7 cellular contexts compared by ENCODE assay signal in the genomic region with DNA sequence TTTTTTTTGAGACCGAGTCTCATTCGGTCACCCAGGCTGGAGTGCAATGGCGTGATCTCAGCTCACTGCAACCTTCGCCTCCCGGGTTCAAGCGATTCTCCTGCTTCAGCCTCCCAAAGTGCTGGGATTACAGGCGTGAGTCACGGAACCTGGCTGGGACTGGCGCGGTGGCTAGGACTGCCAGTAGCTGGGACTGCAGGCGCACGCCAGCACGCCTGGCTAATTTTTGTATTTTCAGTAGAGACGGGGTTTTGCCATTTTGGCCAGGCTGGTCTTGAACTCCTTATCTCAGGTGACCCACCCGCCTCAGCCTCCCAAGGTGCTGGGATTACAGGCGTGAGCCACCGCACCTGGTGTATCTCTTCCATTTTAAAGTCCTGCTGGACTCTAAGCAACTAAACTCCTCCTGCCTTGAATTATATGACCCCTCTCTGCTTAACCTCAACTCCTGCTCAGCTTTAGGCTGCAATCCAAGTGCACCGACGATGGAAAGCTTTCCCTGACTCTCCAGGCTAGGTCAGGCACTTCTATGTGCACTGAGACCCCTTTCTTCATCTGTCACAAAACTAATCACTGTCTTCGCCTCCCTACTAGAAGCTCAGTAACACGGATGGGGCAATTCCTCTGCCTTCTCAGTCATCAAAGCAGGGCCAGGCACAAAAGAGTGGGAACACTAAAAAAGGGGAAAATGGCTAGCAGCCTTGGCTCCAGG.
DNase-seq lines count a peak whose midpoint lies in the region; ATAC-seq, FAIRE-seq and TF ChIP-seq lines count a peak whose summit lies in the region.
"Not testable (repeated sequence)": the region's sequence is repeated elsewhere in the genome, so short reads cannot be mapped to it uniquely, and the experiment has no call there.

No MANE protein-coding gene starts in this region.

- CTCF ChIA-PET in Calu3 (lab: Charles Lee); HEK293T (lab: Yijun Ruan, JAX); activated CD4-positive, alpha-beta T cell treated with anti-CD3 and anti-CD28 coated beads for 36 hours (lab: Charles Lee); K562 (lab: Yijun Ruan, JAX; ENCODE audit: low intra/inter-chr PET ratio): not testable (repeated sequence)

- H4K20me1 ChIP-seq in K562 (replicated peaks; ENCODE audit: control insufficient read depth, insufficient read depth, low read length), result not testable (repeated sequence)

- peak overlapping the region; percentile 68 for H3K27ac Mint-ChIP-seq in Calu3 (ENCODE audit: unreplicated experiment)
- H3K27ac Mint-ChIP-seq in activated CD4-positive, alpha-beta T cell treated with anti-CD3 and anti-CD28 coated beads for 36 hours, result peak overlapping the region; percentile 31
- peak overlapping the region; percentile 58 for H3K27ac Mint-ChIP-seq in activated T-helper 17 cell treated with anti-CD3 and anti-CD28 coated beads, Interleukin-2, amount 50 U/mL, for 72 hours

- FAIRE-seq in K562 (lab: Jason Lieb, UNC), result not testable (repeated sequence)

- peak; percentile 59; the same call in 1 of the 2 replicates for TF ChIP-seq POLR2A in K562 (conservative IDR thresholded peaks at IDR 0.05)

- H3K4me1 ChIP-seq in K562 (replicated peaks in 1 of 2; ENCODE audit: control insufficient read depth in 2 of 2, insufficient read depth in 2 of 2, low read length in 2 of 2); cardiac muscle cell (ENCODE audit: low read depth); psoas muscle: not testable (repeated sequence)

- H3K9me3 Mint-ChIP-seq in Calu3 (ENCODE audit: low read depth, unreplicated experiment); activated CD4-positive, alpha-beta T cell treated with anti-CD3 and anti-CD28 coated beads for 36 hours (ENCODE audit: low read depth); activated T-helper 17 cell treated with anti-CD3 and anti-CD28 coated beads, Interleukin-2, amount 50 U/mL, for 72 hours: not testable (repeated sequence)

- not testable (repeated sequence) for H3K9ac ChIP-seq in K562 (ENCODE audit: insufficient read depth in 1 of 2, low read depth in 2 of 2, low read length in 2 of 2)

- not testable (repeated sequence) for H3K79me2 ChIP-seq in K562 (ENCODE audit: control insufficient read depth, insufficient read depth, low read length)

- TF ChIP-seq EP300 in K562 (IDR thresholded peaks at IDR 0.05; ENCODE audit: low read length), result not testable (repeated sequence)

- not testable (repeated sequence) for TF ChIP-seq CTCF in Calu3 (IDR thresholded peaks at IDR 0.05; ENCODE audit: unreplicated experiment); K562 (IDR thresholded peaks at IDR 0.05 in 2 of 3, conservative IDR thresholded peaks at IDR 0.05 in 1 of 3; ENCODE audit: insufficient read depth in 2 of 3, low read depth in 1 of 3, low read length in 3 of 3); cardiac muscle cell (IDR thresholded peaks at IDR 0.05; ENCODE audit: low read depth, low read length); psoas muscle (IDR thresholded peaks at IDR 0.05)

- H3K9me3 ChIP-seq in K562 (replicated peaks; ENCODE audit: control insufficient read depth, insufficient read depth, low read depth, low read length); cardiac muscle cell (ENCODE audit: low read depth); psoas muscle: not testable (repeated sequence)

- not testable (repeated sequence) for ATAC-seq in activated CD4-positive, alpha-beta T cell treated with anti-CD3 and anti-CD28 coated beads for 36 hours; activated T-helper 17 cell treated with anti-CD3 and anti-CD28 coated beads, Interleukin-2, amount 50 U/mL, for 72 hours (replicated peaks)
- ATAC-seq in K562, result peak; percentile 56
- ATAC-seq in psoas muscle, result peak in 3 of 4 donors; percentile 38 to 50 (median 46)

- POLR2A ChIA-PET in HEK293T (lab: Yijun Ruan, JAX); activated CD4-positive, alpha-beta T cell treated with anti-CD3 and anti-CD28 coated beads for 36 hours (lab: Charles Lee): not testable (repeated sequence)
- POLR2A ChIA-PET in K562 (lab: Yijun Ruan, JAX), result interaction anchor here (1.4 kb wide), 1 partner anchor 109 kb away, joined by 4 read pairs; a partner anchor contains a TSS

- not testable (repeated sequence) for H3K27me3 Mint-ChIP-seq in Calu3 (ENCODE audit: unreplicated experiment); activated CD4-positive, alpha-beta T cell treated with anti-CD3 and anti-CD28 coated beads for 36 hours; activated T-helper 17 cell treated with anti-CD3 and anti-CD28 coated beads, Interleukin-2, amount 50 U/mL, for 72 hours

- in situ Hi-C loops in K562 (cut with MboI), result not testable (repeated sequence)

- H3K4me3 ChIP-seq in K562, cardiac muscle cell, psoas muscle: not testable (repeated sequence)

- H3K27me3 ChIP-seq in K562 (ENCODE audit: control insufficient read depth in 2 of 2, insufficient read depth in 2 of 2, low read length in 2 of 2); cardiac muscle cell; psoas muscle (ENCODE audit: insufficient read depth in 3 of 3, low read length in 2 of 3): not testable (repeated sequence)

- H3K27ac ChIP-seq in K562 (ENCODE audit: extremely low read depth, low read depth, low read length); psoas muscle: not testable (repeated sequence)
- H3K27ac ChIP-seq in cardiac muscle cell, result peak overlapping the region; percentile 71

- H3K4me2 ChIP-seq in K562 (ENCODE audit: insufficient read depth, low read length), result not testable (repeated sequence)

- H3K36me3 Mint-ChIP-seq in Calu3 (ENCODE audit: insufficient read depth, unreplicated experiment), result peaks cover 57% of the 10 kb centered on the region
- H3K36me3 Mint-ChIP-seq in activated CD4-positive, alpha-beta T cell treated with anti-CD3 and anti-CD28 coated beads for 36 hours (ENCODE audit: low read depth), result peaks cover 32% of the 10 kb centered on the region
- peaks cover 39% of the 10 kb centered on the region for H3K36me3 Mint-ChIP-seq in activated T-helper 17 cell treated with anti-CD3 and anti-CD28 coated beads, Interleukin-2, amount 50 U/mL, for 72 hours (ENCODE audit: low read depth)

- DNase-seq in Calu3; activated CD4-positive, alpha-beta T cell treated with anti-CD3 and anti-CD28 coated beads for 36 hours; cardiac muscle cell (ENCODE audit: low read depth in 1 of 2, low spot score in 1 of 2); psoas muscle: not testable (repeated sequence)
- DNase-seq in HEK293T (ENCODE audit: extremely low spot score) (peak; percentile 3), K562 (ENCODE audit: extremely low read depth in 1 of 4, low spot score in 3 of 4) (peak in 2 of 4 experiments; percentile 3)

- H3K36me3 ChIP-seq in K562 (ENCODE audit: control insufficient read depth, insufficient read depth, low read length) (peaks cover 34% of the 10 kb centered on the region), cardiac muscle cell (peaks cover 17% of the 10 kb centered on the region), psoas muscle (ENCODE audit: insufficient read depth in 1 of 2, low read depth in 1 of 2) (peaks cover 8 to 43% of the 10 kb centered on the region in 2 donors)

- not testable (repeated sequence) for H3K9me1 ChIP-seq in K562 (ENCODE audit: control insufficient read depth, insufficient read depth, low read length)

- 53% methylated on average over 15 of the region's 21 CpGs for whole genome bisulfite sequencing in K562 (ENCODE audit: insufficient coverage, low coverage, missing lambda C conversion rate)
- WGBS in psoas muscle, 3 donors, result 77 to 78% (median 78%) methylated on average over 16 to 21 of the region's 21 CpGs

- not testable (repeated sequence) for H3K4me1 Mint-ChIP-seq in Calu3 (ENCODE audit: low read depth, unreplicated experiment); activated CD4-positive, alpha-beta T cell treated with anti-CD3 and anti-CD28 coated beads for 36 hours; activated T-helper 17 cell treated with anti-CD3 and anti-CD28 coated beads, Interleukin-2, amount 50 U/mL, for 72 hours

- TF ChIP-seq RAD21 in K562 (CRISPR knock-in tag; conservative IDR thresholded peaks at IDR 0.05 in 1 of 2, IDR thresholded peaks at IDR 0.05 in 1 of 2), result not testable (repeated sequence)

- H2AFZ ChIP-seq in K562 (ENCODE audit: low read depth, low read length), result not testable (repeated sequence)

- BruUV-seq in Calu3 (replicated peaks; lab: Mats Ljungman, UMichigan); K562 (replicated peaks; lab: Mats Ljungman, UMichigan): not testable (repeated sequence)

- H3K4me3 Mint-ChIP-seq in Calu3 (ENCODE audit: low read depth, unreplicated experiment); activated CD4-positive, alpha-beta T cell treated with anti-CD3 and anti-CD28 coated beads for 36 hours; activated T-helper 17 cell treated with anti-CD3 and anti-CD28 coated beads, Interleukin-2, amount 50 U/mL, for 72 hours: not testable (repeated sequence)

- intact Hi-C loops in Calu3 (cut with micrococcal nuclease; ENCODE audit: unreplicated experiment); K562 (cut with micrococcal nuclease); psoas muscle (cut with DNase I): not testable (repeated sequence)
- intact Hi-C loops in activated CD4-positive, alpha-beta T cell treated with anti-CD3 and anti-CD28 coated beads for 36 hours (cut with DNase I, micrococcal nuclease), result loop anchor here in 1 of 2 experiments (5.0 kb wide), 1 partner anchor 219 kb away; no protein-coding TSS in a partner anchor

TF ChIP-seq in K562, 482 proteins besides CTCF, POLR2A, EP300 and RAD21 (continues in another document):
- peak; percentile 62 for TF ChIP-seq SUPT5H (IDR thresholded peaks at IDR 0.05)
